Comparison of ENCODE assay signal across 8 cellular contexts in genomic region chr5:14871573-14872069, GRCh38. TPM values are rescaled to one million over a fixed set of nuclear protein-coding genes. Genes with fewer than 3 reads are reported as not detected.
DNase-seq lines count a peak whose midpoint lies in the region; FAIRE-seq and TF ChIP-seq lines count a peak whose summit lies in the region.

Gene ANKH (minus strand): TSS chr5:14871778. CDS start chr5:14871447, 331 bp downstream.

- TF ChIP-seq EP300 in SK-N-SH (IDR thresholded peaks at IDR 0.05; ENCODE audit: borderline replicate concordance in 1 of 2, low read depth in 1 of 2, low read length in 1 of 2): peak in 1 of 2 experiments; percentile 46; a peak in 1 of 4 replicates

- TF ChIP-seq CTCF in GM06990 (IDR thresholded peaks at IDR 0.05; ENCODE audit: insufficient read depth, low read length, poor library complexity, severe bottlenecking): no peak
- TF ChIP-seq CTCF in LNCaP clone FGC (IDR thresholded peaks at IDR 0.05; ENCODE audit: control insufficient read depth, extremely low read depth, insufficient read depth): peak; percentile 82
- TF ChIP-seq CTCF in SK-N-SH (IDR thresholded peaks at IDR 0.05): no peak
- no peak for TF ChIP-seq CTCF in parathyroid adenoma (IDR thresholded peaks at IDR 0.05)
- peak in 3 of 6 experiments; percentile 17 to 52 (median 48) for TF ChIP-seq CTCF in thyroid gland (IDR thresholded peaks at IDR 0.05)

- no peaks in the 10 kb centered on the region for H3K9me3 Mint-ChIP-seq in activated naive CD8-positive, alpha-beta T cell treated with anti-CD3 and anti-CD28 coated beads for 36 hours

- FAIRE-seq in H54 (lab: Jason Lieb, UNC): no peak

- H2AFZ ChIP-seq in SK-N-SH (ENCODE audit: low read depth): peak within 1 kb of the TSS; percentile 74
- H2AFZ ChIP-seq in parathyroid adenoma: peak within 1 kb of the TSS; percentile 79

- H3K9me2 ChIP-seq in SK-N-SH: no peaks in the 10 kb centered on the region

- H3K4me1 Mint-ChIP-seq in activated naive CD8-positive, alpha-beta T cell treated with anti-CD3 and anti-CD28 coated beads for 36 hours: peaks cover 25% of the 10 kb centered on the region

- CTCF ChIA-PET in SK-N-SH (lab: Yijun Ruan, JAX): interaction anchor here (0.9 to 4.4 kb wide), 14 partner anchors 9 to 186 kb away, joined by 3 to 31 read pairs (median 4); no protein-coding TSS in a partner anchor

- H3K4me1 ChIP-seq in SK-N-SH (ENCODE audit: control insufficient read depth in 1 of 2, insufficient read depth in 2 of 2, low read depth in 1 of 2, low read length in 1 of 2) (peaks cover 0 to 13% of the 10 kb centered on the region in 2 experiments; a peak in 2 of 4 replicates), parathyroid adenoma (no peaks in the 10 kb centered on the region), thyroid gland (peaks cover 4 to 8% of the 10 kb centered on the region in 2 donors)

- no peaks in the 10 kb centered on the region; the same call in 1 of the 2 replicates for H3K9me3 ChIP-seq in SK-N-SH
- H3K9me3 ChIP-seq in parathyroid adenoma (ENCODE audit: control insufficient read depth, low read length): no peaks in the 10 kb centered on the region
- H3K9me3 ChIP-seq in thyroid gland: no peaks in the 10 kb centered on the region

- H3K27me3 Mint-ChIP-seq in activated naive CD8-positive, alpha-beta T cell treated with anti-CD3 and anti-CD28 coated beads for 36 hours: no peaks in the 10 kb centered on the region

- H3K4me3 ChIP-seq in GM06990 (replicated peaks; ENCODE audit: low read depth, low read length) (peak within 1 kb of the TSS; percentile 78), LNCaP clone FGC (ENCODE audit: low read depth, low read length) (peak within 1 kb of the TSS; percentile 81), SK-N-SH (ENCODE audit: low read depth in 2 of 2, low read length in 1 of 2) (peak within 1 kb of the TSS; percentile 69 to 93), parathyroid adenoma (ENCODE audit: low read depth, low read length) (peak within 1 kb of the TSS; percentile 69), thyroid gland (replicated peaks in 1 of 3) (peak within 1 kb of the TSS; percentile 53 to 76 (median 57))

- H3K36me3 ChIP-seq in GM06990 (ENCODE audit: control insufficient read depth, insufficient read depth, low read length): no peaks in the 10 kb centered on the region
- no peaks in the 10 kb centered on the region for H3K36me3 ChIP-seq in SK-N-SH (replicated peaks in 1 of 2; ENCODE audit: control insufficient read depth in 1 of 2, insufficient read depth in 2 of 2, low read length in 1 of 2)
- no peaks in the 10 kb centered on the region for H3K36me3 ChIP-seq in parathyroid adenoma (ENCODE audit: control insufficient read depth, insufficient read depth, low read length)
- H3K36me3 ChIP-seq in thyroid gland: no peaks in the 10 kb centered on the region

- no peaks in the 10 kb centered on the region for H3K27me3 ChIP-seq in GM06990 (replicated peaks; ENCODE audit: control insufficient read depth, insufficient read depth, low read length)
- no peaks in the 10 kb centered on the region for H3K27me3 ChIP-seq in SK-N-SH (ENCODE audit: insufficient read depth)
- no peaks in the 10 kb centered on the region for H3K27me3 ChIP-seq in parathyroid adenoma (ENCODE audit: control insufficient read depth, insufficient read depth, low read length)
- H3K27me3 ChIP-seq in thyroid gland: no peaks in the 10 kb centered on the region

- H3K79me2 ChIP-seq in SK-N-SH (ENCODE audit: insufficient read depth) (peaks cover 46% of the 10 kb centered on the region), parathyroid adenoma (peaks cover 17% of the 10 kb centered on the region)

- DNase-seq in GM06990 (ENCODE audit: extremely low read depth, insufficient read length) (peak; percentile 86), H54 (ENCODE audit: insufficient read length, low spot score) (peak; percentile 86), LNCaP clone FGC (ENCODE audit: low read depth) (no peak), SK-N-SH (peak; percentile 94), head of caudate nucleus (peak; percentile 6 to 89 (median 78)), thyroid gland (peak; percentile 78 to 83)
- peak; percentile 91 for DNase-seq in activated naive CD8-positive, alpha-beta T cell treated with anti-CD3 and anti-CD28 coated beads for 36 hours

- POLR2A ChIA-PET in SK-N-SH (lab: Yijun Ruan, JAX): interaction anchor here (0.6 kb wide), 1 partner anchor 115 kb away, joined by 3 read pairs; no protein-coding TSS in a partner anchor

- peaks cover 17% of the 10 kb centered on the region; the same call in 1 of the 2 replicates for H4K20me1 ChIP-seq in SK-N-SH (ENCODE audit: insufficient read depth)

- H3K27ac Mint-ChIP-seq in activated naive CD8-positive, alpha-beta T cell treated with anti-CD3 and anti-CD28 coated beads for 36 hours: peak within 1 kb of the TSS; percentile 95

- 1% methylated on average over 17 of the region's 78 CpGs for WGBS in SK-N-SH (ENCODE audit: low lambda C conversion rate)
- 1 to 2% methylated on average over 10 to 35 of the region's 78 CpGs for WGBS in thyroid gland, 2 donors

- H3K36me3 Mint-ChIP-seq in activated naive CD8-positive, alpha-beta T cell treated with anti-CD3 and anti-CD28 coated beads for 36 hours: peaks cover 17% of the 10 kb centered on the region

- intact Hi-C loops in head of caudate nucleus (cut with DNase I) (loop anchor here (2.0 to 10.0 kb wide), 2 partner anchors 133 to 145 kb away; no protein-coding TSS in a partner anchor), thyroid gland (cut with DNase I) (loop anchor here (5.0 kb wide), 1 partner anchor 131 kb away; no protein-coding TSS in a partner anchor)

- peak within 1 kb of the TSS; percentile 56 to 67 for H3K27ac ChIP-seq in SK-N-SH (ENCODE audit: low read depth in 2 of 2, low read length in 1 of 2)
- H3K27ac ChIP-seq in parathyroid adenoma: peak within 1 kb of the TSS; percentile 33
- peak within 1 kb of the TSS; percentile 93 to 95 (median 94) for H3K27ac ChIP-seq in thyroid gland

- H3K4me2 ChIP-seq in SK-N-SH (peak within 1 kb of the TSS; percentile 91), parathyroid adenoma (ENCODE audit: low read length) (peak within 1 kb of the TSS; percentile 79)

- peaks cover 7% of the 10 kb centered on the region for H3F3A ChIP-seq in SK-N-SH (replicated peaks; ENCODE audit: insufficient read depth)

- peak within 1 kb of the TSS; percentile 82 for H3K9ac ChIP-seq in SK-N-SH
- peak within 1 kb of the TSS; percentile 56 for H3K9ac ChIP-seq in parathyroid adenoma

- TF ChIP-seq RAD21 in SK-N-SH (IDR thresholded peaks at IDR 0.05; ENCODE audit: low read length): no peak

- peak within 1 kb of the TSS; percentile 98 for H3K4me3 Mint-ChIP-seq in activated naive CD8-positive, alpha-beta T cell treated with anti-CD3 and anti-CD28 coated beads for 36 hours

- TF ChIP-seq POLR2A in H54 (IDR thresholded peaks at IDR 0.05; ENCODE audit: low read depth, low read length) (peak; percentile 69), thyroid gland (IDR thresholded peaks at IDR 0.05) (peak in 1 of 2 donors; percentile 49)

TF ChIP-seq in SK-N-SH, 30 proteins besides CTCF, POLR2A, EP300 and RAD21 (continues in another document):
- TF ChIP-seq REST (IDR thresholded peaks at IDR 0.05; ENCODE audit: low read depth, low read length) (no peak), PBX3 (IDR thresholded peaks at IDR 0.05) (no peak), RFX5 (IDR thresholded peaks at IDR 0.05; ENCODE audit: low read length) (no peak), POLR2AphosphoS5 (IDR thresholded peaks at IDR 0.05; ENCODE audit: low read depth, low read length) (no peak), NRF1 (IDR thresholded peaks at IDR 0.05; ENCODE audit: low read depth, low read length) (peak; percentile 46; the same call in 1 of the 2 replicates), MEF2A (IDR thresholded peaks at IDR 0.05; ENCODE audit: borderline replicate concordance, low read depth) (no peak), CHD2 (IDR thresholded peaks at IDR 0.05; ENCODE audit: low read length, partially characterized antibody) (no peak)

RNA-seq across cellular contexts. Expression of gene ANKH, which starts in this region (rescaled TPM):
- polyA plus RNA-seq in SK-N-SH (2012; rRNA removed): 14.8 and 22.0 TPM in 2 replicates
- 13.9 and 22.2 TPM in 2 replicates for polyA plus RNA-seq in SK-N-SH (2012; cell fraction: cytosol; rRNA removed)
- 14.6 and 16.6 TPM in 2 replicates for polyA plus RNA-seq in SK-N-SH (2012; cell fraction: nucleus; rRNA removed)
- 10 to 100 TPM; 82.5 to 84.6 TPM for total RNA-seq in activated naive CD8-positive, alpha-beta T cell treated with anti-CD3 and anti-CD28 coated beads for 36 hours
- 10 to 100 TPM; 31.2 to 55.2 (median 34.7) TPM for total RNA-seq in thyroid gland

Comparison
In these comparisons a context has a peak if more than half of its experiments do, and no peak if none do; other contexts are left out.
1. H3K27ac ChIP-seq: peak in every context shown above with its lines; median percentile 94 in thyroid gland; 62 in SK-N-SH; 33 in parathyroid adenoma.